Comparison of ENCODE assay signal across 8 cellular contexts in the genomic region with DNA sequence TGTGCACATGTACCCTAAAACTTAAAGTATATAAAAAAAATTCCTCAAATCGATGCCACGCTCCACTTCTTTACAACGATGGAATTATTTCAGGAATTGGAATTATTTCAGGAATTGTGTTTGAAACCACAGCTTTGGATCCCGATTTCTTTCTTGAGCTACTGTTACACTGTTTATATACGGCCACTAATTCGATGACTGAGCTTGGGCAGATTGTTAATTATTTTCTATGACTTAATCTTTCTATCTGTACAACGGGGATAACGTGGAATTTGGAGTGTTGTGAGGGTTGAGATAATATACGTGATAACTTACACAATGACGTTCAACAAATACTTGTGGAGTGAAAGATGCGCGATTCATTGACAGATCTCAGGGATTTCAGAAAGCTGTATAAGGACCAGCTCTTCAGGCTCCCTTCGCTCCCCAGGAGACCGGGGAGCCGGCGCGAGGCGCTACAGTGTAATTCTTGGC.
DNase-seq lines count a peak whose midpoint lies in the region; TF ChIP-seq lines count a peak whose summit lies in the region.

No MANE protein-coding gene starts in this region.

- H3K9me3 ChIP-seq in HUES64 (ENCODE audit: insufficient read depth, low read depth, low read length): no peaks in the 10 kb centered on the region

- no peak for DNase-seq in BJ (ENCODE audit: low read depth)
- DNase-seq in cardiac fibroblast (ENCODE audit: low read depth in 2 of 2): peak in 1 of 2 donors; percentile 54
- no peak for DNase-seq in nephron progenitor cell
- DNase-seq in stimulated activated CD4-positive, alpha-beta T cell treated with anti-CD3 and anti-CD28 coated beads, Interleukin-4, amount 100 ng/mL, for 4 hours: no peak
- no peak for DNase-seq in Ammon's horn (ENCODE audit: low spot score)
- DNase-seq in effector CD4-positive, alpha-beta T cell: no peak
- DNase-seq in A172 (ENCODE audit: low spot score): no peak

- peaks cover 19% of the 10 kb centered on the region for H3K36me3 Mint-ChIP-seq in nephron progenitor cell (ENCODE audit: low read depth)

- peaks cover 31% of the 10 kb centered on the region for H3K4me1 ChIP-seq in HUES64 (ENCODE audit: insufficient read depth, low read length)

- H3K36me3 ChIP-seq in BJ (ENCODE audit: control insufficient read depth, insufficient read depth, low read length) (no peaks in the 10 kb centered on the region), HUES64 (ENCODE audit: insufficient read depth, low read length) (peaks cover 1% of the 10 kb centered on the region)

- TF ChIP-seq CTCF in BJ (IDR thresholded peaks at IDR 0.05; ENCODE audit: insufficient read depth, low read depth, low read length): no peak
- no peak for TF ChIP-seq CTCF in cardiac fibroblast (IDR thresholded peaks at IDR 0.05; ENCODE audit: low read depth, low read length)
- TF ChIP-seq CTCF in nephron progenitor cell (IDR thresholded peaks at IDR 0.05): no peak

- H3K27me3 ChIP-seq in BJ (ENCODE audit: control insufficient read depth, insufficient read depth, low read length) (peaks cover 2% of the 10 kb centered on the region; the same call in 1 of the 2 replicates), HUES64 (ENCODE audit: insufficient read depth, low read length) (no peaks in the 10 kb centered on the region; the same call in 1 of the 2 replicates)

- H3K27ac ChIP-seq in HUES64 (ENCODE audit: low read depth, low read length): no peak overlapping the region

- H3K9ac ChIP-seq in HUES64 (ENCODE audit: low read depth, low read length): peak overlapping the region; percentile 30; the same call in 1 of the 2 replicates

- peak overlapping the region; percentile 26 for H3K4me3 ChIP-seq in BJ (ENCODE audit: low read depth, low read length)
- peak overlapping the region; percentile 34 for H3K4me3 ChIP-seq in HUES64 (ENCODE audit: low read length)
- H3K4me3 ChIP-seq in cardiac fibroblast (replicated peaks in 1 of 2; ENCODE audit: low read depth in 2 of 2, low read length in 2 of 2): peak overlapping the region; percentile 16 to 90

- H3K4me3 Mint-ChIP-seq in nephron progenitor cell: peak overlapping the region; percentile 82

- no peaks in the 10 kb centered on the region for H3K9me3 Mint-ChIP-seq in nephron progenitor cell

- peaks cover 42% of the 10 kb centered on the region for H3K27me3 Mint-ChIP-seq in nephron progenitor cell (ENCODE audit: low read depth, poor library complexity)

- WGBS in HUES64: 43% methylated on average over 18 of the region's 18 CpGs

- peaks cover 36% of the 10 kb centered on the region for H3K4me1 Mint-ChIP-seq in nephron progenitor cell

- CTCF ChIA-PET in BJ (lab: Yijun Ruan, JAX): interaction anchor here (0.7 to 2.1 kb wide), 32 partner anchors 8 to 786 kb away, joined by 3 to 11 read pairs (median 4); partner anchors contain the start of gene TRAF3IP2

- POLR2A ChIA-PET in BJ (lab: Charles Lee): no interaction called here

- peak overlapping the region; percentile 22 for H3K27ac Mint-ChIP-seq in nephron progenitor cell
